ENCODE assay signal across 8 cellular contexts in the genomic region with DNA sequence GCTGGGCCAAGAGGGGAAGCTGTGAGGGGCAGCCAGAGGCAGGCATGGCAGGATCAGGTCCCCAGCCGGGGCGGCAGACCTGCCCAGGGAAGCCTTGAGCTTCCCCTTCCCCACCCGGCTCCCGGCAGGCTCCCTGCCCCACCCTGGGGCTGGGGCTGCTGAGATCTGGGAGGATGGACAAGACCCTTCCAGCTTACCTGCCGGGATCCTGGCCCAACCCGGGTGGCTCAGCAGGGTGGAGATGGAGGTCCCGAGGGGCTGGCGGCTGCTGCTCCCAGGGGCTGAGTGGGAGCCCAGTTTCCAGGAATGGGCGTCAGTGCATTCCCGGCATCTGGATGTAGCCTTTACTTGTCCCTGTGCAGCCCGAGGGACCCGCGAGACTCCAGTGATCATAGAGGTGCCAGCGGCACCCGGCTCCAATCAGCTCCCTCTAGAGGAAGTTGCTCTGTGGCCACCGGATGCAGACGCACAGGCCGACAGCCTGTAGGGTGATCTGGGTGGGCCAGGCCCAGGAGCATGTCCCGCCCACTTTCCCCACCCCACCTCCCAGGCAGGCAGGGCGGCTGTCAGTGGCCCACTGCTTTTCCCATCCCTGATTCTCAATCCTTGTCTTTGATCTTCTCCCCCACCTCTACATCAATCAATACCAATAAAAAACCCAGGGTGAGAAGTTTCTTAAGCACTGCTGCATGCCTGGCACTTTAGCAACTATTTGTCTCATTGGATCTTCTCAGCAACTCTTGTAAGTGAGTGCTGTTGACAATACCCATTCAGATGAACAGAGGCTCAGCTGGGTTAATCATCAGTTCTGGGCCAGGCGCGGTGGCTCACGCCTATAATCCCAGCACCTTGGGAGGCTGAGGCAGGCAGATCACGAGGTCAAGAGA. TPM values are rescaled to one million over a fixed set of nuclear protein-coding genes. Genes with fewer than 3 reads are reported as not detected.
DNase-seq lines count a peak whose midpoint lies in the region; ATAC-seq, FAIRE-seq and TF ChIP-seq lines count a peak whose summit lies in the region.

A gene (minus strand): TSS at position 449 of the 887 bp plus-strand sequence. CDS start 2,672 bp downstream, outside the sequence.

- peaks cover 28% of the 10 kb centered on the region for H3K36me3 Mint-ChIP-seq in T-helper 1 cell treated with Interleukin-12 subunit alpha and Interleukin-12 subunit beta and Interleukin-4 antibody, amounts not matched to agents 30 μg/mL and 1 μg/mL, for 36 hours (ENCODE audit: low read depth)

- peak within 1 kb of the TSS; percentile 97 for H3K27ac Mint-ChIP-seq in T-helper 1 cell treated with Interleukin-12 subunit alpha and Interleukin-12 subunit beta and Interleukin-4 antibody, amounts not matched to agents 30 μg/mL and 1 μg/mL, for 36 hours

- H3K4me1 ChIP-seq in psoas muscle = peaks cover 3% of the 10 kb centered on the region

- DNase-seq in NCI-H146 (lab: John Stamatoyannopoulos, UW) (peak; percentile 93), amygdala (lab: John Stamatoyannopoulos, UW) (peak; percentile 33 to 96 (median 86)), left ventricle myocardium superior (peak; percentile 94), psoas muscle (peak; percentile 89 to 94), urothelium cell line (ENCODE audit: low spot score) (peak; percentile 94)

- no peaks in the 10 kb centered on the region for H3K27me3 Mint-ChIP-seq in T-helper 1 cell treated with Interleukin-12 subunit alpha and Interleukin-12 subunit beta and Interleukin-4 antibody, amounts not matched to agents 30 μg/mL and 1 μg/mL, for 36 hours (ENCODE audit: low read depth)

- no peaks in the 10 kb centered on the region for H3K9me3 Mint-ChIP-seq in T-helper 1 cell treated with Interleukin-12 subunit alpha and Interleukin-12 subunit beta and Interleukin-4 antibody, amounts not matched to agents 30 μg/mL and 1 μg/mL, for 36 hours

- intact Hi-C loops in left ventricle myocardium superior (cut with micrococcal nuclease) (no loop called here), psoas muscle (cut with DNase I) (loop anchor here (5.0 to 10.0 kb wide), 3 partner anchors 125 to 575 kb away; a partner anchor contains a TSS)

- FAIRE-seq in urothelium cell line (lab: Jason Lieb, UNC) = no peak

- peaks cover 18% of the 10 kb centered on the region for H3K4me1 Mint-ChIP-seq in T-helper 1 cell treated with Interleukin-12 subunit alpha and Interleukin-12 subunit beta and Interleukin-4 antibody, amounts not matched to agents 30 μg/mL and 1 μg/mL, for 36 hours (ENCODE audit: low read depth)

- no peaks in the 10 kb centered on the region for H3K9me3 ChIP-seq in psoas muscle

- peak within 1 kb of the TSS; percentile 73 for H3K27ac ChIP-seq in psoas muscle

- 5 to 14% (median 5%) methylated on average over 19 to 24 of the region's 24 CpGs for WGBS in psoas muscle, 3 donors

- TF ChIP-seq CTCF in GM12875 (IDR thresholded peaks at IDR 0.05; ENCODE audit: borderline replicate concordance, insufficient read depth, low read depth, low read length) (peak; percentile 58; the same call in 1 of the 2 replicates), psoas muscle (IDR thresholded peaks at IDR 0.05) (peak; percentile 46)

- peak within 1 kb of the TSS; percentile 68 for H3K4me3 ChIP-seq in GM12875 (ENCODE audit: low read depth, low read length)
- peak within 1 kb of the TSS; percentile 89 for H3K4me3 ChIP-seq in psoas muscle

- ATAC-seq in HG02840 (IDR thresholded peaks at IDR 0.05; ENCODE audit: low FRiP score, unreplicated experiment) (peak; percentile 71), left ventricle myocardium superior (peak; percentile 96), psoas muscle (peak; percentile 92 to 98 (median 95))

- H3K4me3 Mint-ChIP-seq in T-helper 1 cell treated with Interleukin-12 subunit alpha and Interleukin-12 subunit beta and Interleukin-4 antibody, amounts not matched to agents 30 μg/mL and 1 μg/mL, for 36 hours = peak within 1 kb of the TSS; percentile 98

- H3K36me3 ChIP-seq in psoas muscle (ENCODE audit: insufficient read depth in 1 of 2, low read depth in 1 of 2) = peaks cover 4 to 20% of the 10 kb centered on the region in 2 donors

- H3K27me3 ChIP-seq in psoas muscle (ENCODE audit: insufficient read depth in 3 of 3, low read length in 2 of 3) = no peaks in the 10 kb centered on the region

RNA-seq across cellular contexts. Expression of the gene that starts here (rescaled TPM):
- 23.1 TPM for total RNA-seq in left ventricle myocardium superior
- total RNA-seq in psoas muscle = 10 to 100 TPM; 10.3 to 22.1 (median 17.6) TPM
- polyA plus RNA-seq in psoas muscle = 10 to 100 TPM; 19.8 to 55.9 (median 55.0) TPM

Comparison
In these comparisons a context has a peak if more than half of its experiments do, and no peak if none do; other contexts are left out.
1. Peak in every context shown above with its lines: DNase-seq, ATAC-seq, H3K4me3 ChIP-seq and H3K27ac ChIP-seq.